12 cellular contexts compared by ENCODE assay signal in genomic region chr21:43717166-43717853, GRCh38. TPM values are rescaled to one million over a fixed set of nuclear protein-coding genes. Genes with fewer than 3 reads are reported as not detected.
DNase-seq lines count a peak whose midpoint lies in the region; ATAC-seq and TF ChIP-seq lines count a peak whose summit lies in the region.
"Had no signal": no experiment of that assay in that cellular context is flagged by ENCODE, and none has a peak within 500 bp of the region (broad histone marks: within the 10 kb centered on the region; RNA-seq: fewer than 3 reads in every experiment).

No MANE protein-coding gene starts in this region.

- peaks cover 30% of the 10 kb centered on the region for H3F3A ChIP-seq in MM.1S (ENCODE audit: insufficient read depth, low read length)

- H3K4me2 ChIP-seq in MM.1S (ENCODE audit: low read depth, low read length), result peak overlapping the region; percentile 53

- ATAC-seq in effector memory CD8-positive, alpha-beta T cell (replicated peaks), result no peak
- peak; percentile 37 for ATAC-seq in stimulated activated memory B cell treated with anti-CD40 and anti-IgM and Interleukin-4, amounts not matched to agents 10 μg/mL and 1 μg/mL and 100 μg/mL, for 72 hours

- no peak for TF ChIP-seq CTCF in MM.1S (IDR thresholded peaks at IDR 0.05; ENCODE audit: low read length)

- peaks cover 55% of the 10 kb centered on the region for H3K27me3 Mint-ChIP-seq in activated naive CD4-positive, alpha-beta T cell treated with anti-CD3 and anti-CD28 coated beads, Interleukin-2, amount 10 ng/mL, durations not matched to agents 7 days and 5 days
- no peaks in the 10 kb centered on the region for H3K27me3 Mint-ChIP-seq in effector memory CD8-positive, alpha-beta T cell
- peaks cover 17% of the 10 kb centered on the region for H3K27me3 Mint-ChIP-seq in stimulated activated memory B cell treated with anti-CD40 and anti-IgM and Interleukin-4, amounts not matched to agents 10 μg/mL and 1 μg/mL and 100 μg/mL, for 72 hours

- no peaks in the 10 kb centered on the region for H3K36me3 ChIP-seq in MM.1S (replicated peaks; ENCODE audit: insufficient read depth, low read length)
- peaks cover 12% of the 10 kb centered on the region for H3K36me3 ChIP-seq in MG63
- H3K36me3 ChIP-seq: vagina had no signal

- H3K79me2 ChIP-seq in MM.1S (ENCODE audit: low read length), result peaks cover 32% of the 10 kb centered on the region

- H3K9me3 ChIP-seq in MM.1S (replicated peaks; ENCODE audit: insufficient read depth, low read length) (no peaks in the 10 kb centered on the region), MG63 (no peaks in the 10 kb centered on the region)
- H3K9me3 ChIP-seq: vagina had no signal

- H3K4me1 Mint-ChIP-seq in activated naive CD4-positive, alpha-beta T cell treated with anti-CD3 and anti-CD28 coated beads, Interleukin-2, amount 10 ng/mL, durations not matched to agents 7 days and 5 days, result peaks cover 28% of the 10 kb centered on the region
- H3K4me1 Mint-ChIP-seq in effector memory CD8-positive, alpha-beta T cell (ENCODE audit: low read depth in 2 of 2), result peaks cover 27 to 28% of the 10 kb centered on the region in 2 donors
- peaks cover 58% of the 10 kb centered on the region for H3K4me1 Mint-ChIP-seq in stimulated activated memory B cell treated with anti-CD40 and anti-IgM and Interleukin-4, amounts not matched to agents 10 μg/mL and 1 μg/mL and 100 μg/mL, for 72 hours

- H3K27ac Mint-ChIP-seq in activated naive CD4-positive, alpha-beta T cell treated with anti-CD3 and anti-CD28 coated beads, Interleukin-2, amount 10 ng/mL, durations not matched to agents 7 days and 5 days, result no peak overlapping the region
- no peak overlapping the region for H3K27ac Mint-ChIP-seq in effector memory CD8-positive, alpha-beta T cell
- peak overlapping the region; percentile 88 for H3K27ac Mint-ChIP-seq in stimulated activated memory B cell treated with anti-CD40 and anti-IgM and Interleukin-4, amounts not matched to agents 10 μg/mL and 1 μg/mL and 100 μg/mL, for 72 hours

- peaks cover 23% of the 10 kb centered on the region for H4K20me1 ChIP-seq in MM.1S (ENCODE audit: insufficient read depth, low read length)

- H2AFZ ChIP-seq in MM.1S (ENCODE audit: low read length), result peak overlapping the region; percentile 7

- peak overlapping the region; percentile 74 for H3K4me3 Mint-ChIP-seq in activated naive CD4-positive, alpha-beta T cell treated with anti-CD3 and anti-CD28 coated beads, Interleukin-2, amount 10 ng/mL, durations not matched to agents 7 days and 5 days
- peak overlapping the region; percentile 84 to 90 for H3K4me3 Mint-ChIP-seq in effector memory CD8-positive, alpha-beta T cell
- peak overlapping the region; percentile 65 for H3K4me3 Mint-ChIP-seq in stimulated activated memory B cell treated with anti-CD40 and anti-IgM and Interleukin-4, amounts not matched to agents 10 μg/mL and 1 μg/mL and 100 μg/mL, for 72 hours

- H3K36me3 Mint-ChIP-seq in activated naive CD4-positive, alpha-beta T cell treated with anti-CD3 and anti-CD28 coated beads, Interleukin-2, amount 10 ng/mL, durations not matched to agents 7 days and 5 days, result peaks cover 14% of the 10 kb centered on the region
- peaks cover 21% of the 10 kb centered on the region for H3K36me3 Mint-ChIP-seq in effector memory CD8-positive, alpha-beta T cell (ENCODE audit: insufficient read depth)
- peaks cover 5% of the 10 kb centered on the region for H3K36me3 Mint-ChIP-seq in stimulated activated memory B cell treated with anti-CD40 and anti-IgM and Interleukin-4, amounts not matched to agents 10 μg/mL and 1 μg/mL and 100 μg/mL, for 72 hours

- H3K27me3 ChIP-seq in MM.1S (replicated peaks; ENCODE audit: insufficient read depth, low read length), result no peaks in the 10 kb centered on the region
- no peaks in the 10 kb centered on the region for H3K27me3 ChIP-seq in MG63
- H3K27me3 ChIP-seq: vagina had no signal

- no peak for DNase-seq in activated naive CD4-positive, alpha-beta T cell treated with anti-CD3 and anti-CD28 coated beads, Interleukin-2, amount 10 ng/mL, durations not matched to agents 7 days and 5 days
- DNase-seq in activated naive CD4-positive, alpha-beta T cell treated with anti-CD3 and anti-CD28 coated beads, Interleukin-2, amount 50 U/mL, for 16 hours, result no peak
- DNase-seq in MM.1S, result peak; percentile 79
- DNase-seq in effector memory CD8-positive, alpha-beta T cell, result no peak
- DNase-seq in COR-L47 (lab: John Stamatoyannopoulos, UW), result no peak
- DNase-seq in MG63, result no peak
- no peak for DNase-seq in anterior cingulate cortex (lab: John Stamatoyannopoulos, UW)
- DNase-seq: kidney glomerular epithelial cell; SIG-M5; stimulated activated CD4-positive, alpha-beta T cell treated with anti-CD3 and anti-CD28 coated beads, Interleukin-12 subunit alpha, Interleukin-12 subunit beta, amount 100 ng/mL, for 4 hours had no signal

- peaks cover 42% of the 10 kb centered on the region for H3K4me1 ChIP-seq in MM.1S (ENCODE audit: low read length)

- no peaks in the 10 kb centered on the region for H3K9me3 Mint-ChIP-seq in activated naive CD4-positive, alpha-beta T cell treated with anti-CD3 and anti-CD28 coated beads, Interleukin-2, amount 10 ng/mL, durations not matched to agents 7 days and 5 days
- no peaks in the 10 kb centered on the region for H3K9me3 Mint-ChIP-seq in effector memory CD8-positive, alpha-beta T cell
- no peaks in the 10 kb centered on the region for H3K9me3 Mint-ChIP-seq in stimulated activated memory B cell treated with anti-CD40 and anti-IgM and Interleukin-4, amounts not matched to agents 10 μg/mL and 1 μg/mL and 100 μg/mL, for 72 hours

- peak overlapping the region; percentile 86 for H3K27ac ChIP-seq in MM.1S (ENCODE audit: low read length)
- H3K27ac ChIP-seq: vagina had no signal

- CTCF ChIA-PET in activated naive CD4-positive, alpha-beta T cell treated with anti-CD3 and anti-CD28 coated beads, Interleukin-2, amount 10 ng/mL, durations not matched to agents 7 days and 5 days (lab: Charles Lee), result no interaction called here

- H3K4me3 ChIP-seq in MM.1S (ENCODE audit: low read length), result 0 out of 2 replicates have a peak overlapping the region, but pooled peaks have one; percentile 1
- no peak overlapping the region for H3K4me3 ChIP-seq in MG63

- H3K9ac ChIP-seq in MM.1S (ENCODE audit: low read length), result peak overlapping the region; percentile 53

- H3K9me2 ChIP-seq in MM.1S (replicated peaks; ENCODE audit: insufficient read depth, low read length), result no peaks in the 10 kb centered on the region

RNA-seq across cellular contexts. Expression of gene PDXK, which starts 1.6 kb away (rescaled TPM):
- total RNA-seq in MG63 (2014; rRNA removed; shearing (Covaris generic); ENCODE audit: low replicate concordance), result 49.1 and 119 TPM in 2 replicates

RNA-seq across cellular contexts. Expression of gene RRP1B, which starts 58.0 kb away (rescaled TPM):
- total RNA-seq in MG63 (2014; rRNA removed; shearing (Covaris generic); ENCODE audit: low replicate concordance), result 17.9 and 23.0 TPM in 2 replicates

RNA-seq across cellular contexts. Expression of gene HSF2BP, which starts 58.0 kb away (rescaled TPM):
- 2.4 and 6.4 TPM in 2 replicates for total RNA-seq in MG63 (2014; rRNA removed; shearing (Covaris generic); ENCODE audit: low replicate concordance)

RNA-seq across cellular contexts. Expression of gene CSTB, which starts 58.8 kb away (rescaled TPM):
- 5.5 and 11.1 TPM in 2 replicates for total RNA-seq in MG63 (2014; rRNA removed; shearing (Covaris generic); ENCODE audit: low replicate concordance)
